ENCODE assay signal across 1 cellular context in genomic region chr14:21264025-21264801, GRCh38.
TF ChIP-seq lines count a peak whose summit lies in the region.

No MANE protein-coding gene starts in this region.

TF ChIP-seq in WTC11, 78 proteins besides CTCF, POLR2A, EP300 and RAD21 (continued from another document):
- TF ChIP-seq, protein P1, sequence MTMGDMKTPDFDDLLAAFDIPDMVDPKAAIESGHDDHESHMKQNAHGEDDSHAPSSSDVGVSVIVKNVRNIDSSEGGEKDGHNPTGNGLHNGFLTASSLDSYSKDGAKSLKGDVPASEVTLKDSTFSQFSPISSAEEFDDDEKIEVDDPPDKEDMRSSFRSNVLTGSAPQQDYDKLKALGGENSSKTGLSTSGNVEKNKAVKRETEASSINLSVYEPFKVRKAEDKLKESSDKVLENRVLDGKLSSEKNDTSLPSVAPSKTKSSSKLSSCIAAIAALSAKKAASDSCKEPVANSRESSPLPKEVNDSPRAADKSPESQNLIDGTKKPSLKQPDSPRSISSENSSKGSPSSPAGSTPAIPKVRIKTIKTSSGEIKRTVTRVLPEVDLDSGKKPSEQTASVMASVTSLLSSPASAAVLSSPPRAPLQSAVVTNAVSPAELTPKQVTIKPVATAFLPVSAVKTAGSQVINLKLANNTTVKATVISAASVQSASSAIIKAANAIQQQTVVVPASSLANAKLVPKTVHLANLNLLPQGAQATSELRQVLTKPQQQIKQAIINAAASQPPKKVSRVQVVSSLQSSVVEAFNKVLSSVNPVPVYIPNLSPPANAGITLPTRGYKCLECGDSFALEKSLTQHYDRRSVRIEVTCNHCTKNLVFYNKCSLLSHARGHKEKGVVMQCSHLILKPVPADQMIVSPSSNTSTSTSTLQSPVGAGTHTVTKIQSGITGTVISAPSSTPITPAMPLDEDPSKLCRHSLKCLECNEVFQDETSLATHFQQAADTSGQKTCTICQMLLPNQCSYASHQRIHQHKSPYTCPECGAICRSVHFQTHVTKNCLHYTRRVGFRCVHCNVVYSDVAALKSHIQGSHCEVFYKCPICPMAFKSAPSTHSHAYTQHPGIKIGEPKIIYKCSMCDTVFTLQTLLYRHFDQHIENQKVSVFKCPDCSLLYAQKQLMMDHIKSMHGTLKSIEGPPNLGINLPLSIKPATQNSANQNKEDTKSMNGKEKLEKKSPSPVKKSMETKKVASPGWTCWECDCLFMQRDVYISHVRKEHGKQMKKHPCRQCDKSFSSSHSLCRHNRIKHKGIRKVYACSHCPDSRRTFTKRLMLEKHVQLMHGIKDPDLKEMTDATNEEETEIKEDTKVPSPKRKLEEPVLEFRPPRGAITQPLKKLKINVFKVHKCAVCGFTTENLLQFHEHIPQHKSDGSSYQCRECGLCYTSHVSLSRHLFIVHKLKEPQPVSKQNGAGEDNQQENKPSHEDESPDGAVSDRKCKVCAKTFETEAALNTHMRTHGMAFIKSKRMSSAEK (CRISPR knock-in tag; IDR thresholded peaks at IDR 0.05; ENCODE audit: borderline replicate concordance), result no peak
- TF ChIP-seq, protein P2, sequence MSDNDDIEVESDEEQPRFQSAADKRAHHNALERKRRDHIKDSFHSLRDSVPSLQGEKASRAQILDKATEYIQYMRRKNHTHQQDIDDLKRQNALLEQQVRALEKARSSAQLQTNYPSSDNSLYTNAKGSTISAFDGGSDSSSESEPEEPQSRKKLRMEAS (CRISPR knock-in tag; IDR thresholded peaks at IDR 0.05), result no peak
- TF ChIP-seq RORB (CRISPR knock-in tag; IDR thresholded peaks at IDR 0.05), result no peak
- TF ChIP-seq ZNF138 (CRISPR knock-in tag; conservative IDR thresholded peaks at IDR 0.05), result no peak
- no peak for TF ChIP-seq MXD4 (CRISPR knock-in tag; IDR thresholded peaks at IDR 0.05; ENCODE audit: borderline replicate concordance)
TF ChIP-seq in WTC11: peak in this region for 0.
